ENCODE assay signal across 8 cellular contexts in genomic region chr11:76859708-76860233, GRCh38. TPM values are rescaled to one million over a fixed set of nuclear protein-coding genes. Genes with fewer than 3 reads are reported as not detected.
DNase-seq lines count a peak whose midpoint lies in the region; ATAC-seq and TF ChIP-seq lines count a peak whose summit lies in the region.

No MANE protein-coding gene starts in this region.

- 93 to 94% methylated on average over 14 of the region's 14 CpGs for WGBS in tibial nerve, 2 donors

- no peak for ATAC-seq in activated T-cell treated with anti-CD3 and anti-CD28 coated beads, Interleukin-2, amount 50 U/mL, for 72 hours (replicated peaks in 1 of 2)
- ATAC-seq in HG02852 (IDR thresholded peaks at IDR 0.05; ENCODE audit: unreplicated experiment) = no peak

- no peak for TF ChIP-seq POLR2A in tibial nerve (IDR thresholded peaks at IDR 0.05)

- H3K9me3 Mint-ChIP-seq in activated T-cell treated with anti-CD3 and anti-CD28 coated beads, Interleukin-2, amount 50 U/mL, for 72 hours = peaks cover 0 to 3% of the 10 kb centered on the region in 2 donors
- no peaks in the 10 kb centered on the region for H3K9me3 Mint-ChIP-seq in activated naive CD8-positive, alpha-beta T cell (ENCODE audit: low read depth)

- H3K4me3 Mint-ChIP-seq in activated T-cell treated with anti-CD3 and anti-CD28 coated beads, Interleukin-2, amount 50 U/mL, for 72 hours = peak overlapping the region; percentile 76 to 81
- peak overlapping the region; percentile 82 for H3K4me3 Mint-ChIP-seq in activated naive CD8-positive, alpha-beta T cell

- no peak for TF ChIP-seq CTCF in tibial nerve (IDR thresholded peaks at IDR 0.05)

- H3K9me3 ChIP-seq in mononuclear cell (ENCODE audit: low read depth, low read length) (no peaks in the 10 kb centered on the region), tibial nerve (no peaks in the 10 kb centered on the region)

- H3K4me1 Mint-ChIP-seq in activated T-cell treated with anti-CD3 and anti-CD28 coated beads, Interleukin-2, amount 50 U/mL, for 72 hours (ENCODE audit: low read depth) = peaks cover 29% of the 10 kb centered on the region
- peaks cover 25% of the 10 kb centered on the region for H3K4me1 Mint-ChIP-seq in activated naive CD8-positive, alpha-beta T cell (ENCODE audit: low read depth)

- no peak overlapping the region for H3K27ac Mint-ChIP-seq in activated T-cell treated with anti-CD3 and anti-CD28 coated beads, Interleukin-2, amount 50 U/mL, for 72 hours
- H3K27ac Mint-ChIP-seq in activated naive CD8-positive, alpha-beta T cell = peak overlapping the region; percentile 62

- H3K27me3 Mint-ChIP-seq in activated T-cell treated with anti-CD3 and anti-CD28 coated beads, Interleukin-2, amount 50 U/mL, for 72 hours (ENCODE audit: low read depth) = no peaks in the 10 kb centered on the region
- no peaks in the 10 kb centered on the region for H3K27me3 Mint-ChIP-seq in activated naive CD8-positive, alpha-beta T cell

- no peaks in the 10 kb centered on the region for H3K27me3 ChIP-seq in mononuclear cell (ENCODE audit: insufficient read depth, low read length)
- no peaks in the 10 kb centered on the region for H3K27me3 ChIP-seq in tibial nerve

- H3K4me1 ChIP-seq in mononuclear cell (ENCODE audit: insufficient read depth, low read length) (peaks cover 76% of the 10 kb centered on the region), tibial nerve (peaks cover 0 to 37% (median 10%) of the 10 kb centered on the region in 4 donors)

- H3K4me3 ChIP-seq in mononuclear cell (ENCODE audit: low read length) (peak overlapping the region; percentile 59), tibial nerve (no peak overlapping the region)

- H3K27ac ChIP-seq in tibial nerve = peak overlapping the region; percentile 83 to 92 (median 90)

- no peak for TF ChIP-seq EP300 in tibial nerve (IDR thresholded peaks at IDR 0.05)

- no peaks in the 10 kb centered on the region for H3K36me3 ChIP-seq in tibial nerve

- no peaks in the 10 kb centered on the region for H3K36me3 Mint-ChIP-seq in activated T-cell treated with anti-CD3 and anti-CD28 coated beads, Interleukin-2, amount 50 U/mL, for 72 hours (ENCODE audit: insufficient read depth in 2 of 2)
- no peaks in the 10 kb centered on the region for H3K36me3 Mint-ChIP-seq in activated naive CD8-positive, alpha-beta T cell

- no peak for DNase-seq in activated T-cell treated with anti-CD3 and anti-CD28 coated beads, Interleukin-2, amount 50 U/mL, for 72 hours
- DNase-seq in activated T-cell treated with anti-CD3 and anti-CD28 coated beads, Interleukin-2, amount 50 U/mL, for 48 hours = no peak
- DNase-seq in tibial nerve (ENCODE audit: low spot score in 2 of 2) (no peak), RKO (ENCODE audit: low spot score) (no peak), SIG-M5 (lab: John Stamatoyannopoulos, UW) (no peak)

RNA-seq across cellular contexts. Expression of gene ACER3, which starts 0.9 kb away (rescaled TPM):
- 10 to 100 TPM; 13.1 to 16.2 TPM for total RNA-seq in activated T-cell treated with anti-CD3 and anti-CD28 coated beads, Interleukin-2, amount 50 U/mL, for 72 hours
- total RNA-seq in mononuclear cell = 13.6 TPM
- total RNA-seq in tibial nerve = 10 to 100 TPM; 20.5 to 30.6 (median 23.0) TPM
